In genomic region chr16:2786061-2786825, GRCh38 we compare ENCODE assay signal across 16 cellular contexts. TPM values are rescaled to one million over a fixed set of nuclear protein-coding genes. Genes with fewer than 3 reads are reported as not detected.
DNase-seq lines count a peak whose midpoint lies in the region; ATAC-seq and TF ChIP-seq lines count a peak whose summit lies in the region.
"Had no signal": no experiment of that assay in that cellular context is flagged by ENCODE, and none has a peak within 500 bp of the region (broad histone marks: within the 10 kb centered on the region; RNA-seq: fewer than 3 reads in every experiment).

No MANE protein-coding gene starts in this region.

- H3K27ac Mint-ChIP-seq in endothelial cell (ENCODE audit: unreplicated experiment) = no peak overlapping the region

- TF ChIP-seq EP300 in stomach (IDR thresholded peaks at IDR 0.05) = no peak

- intact Hi-C loops in Right ventricle myocardium superior (cut with DNase I) (no loop called here), left ventricle myocardium superior (cut with micrococcal nuclease) (no loop called here), PC-3 (cut with micrococcal nuclease) (no loop called here), upper lobe of right lung (cut with DNase I) (no loop called here), stomach (cut with DNase I; ENCODE audit: low total_unique reads) (loop anchor here (10.0 kb wide), 1 partner anchor 79 kb away; no protein-coding TSS in a partner anchor)

- H3K9ac ChIP-seq in PC-3 (ENCODE audit: low read length) = no peak overlapping the region

- H4K20me1 ChIP-seq in PC-3 (ENCODE audit: low read length) = no peaks in the 10 kb centered on the region

- peak overlapping the region; percentile 62; the same call in 1 of the 2 replicates for H3K4me2 ChIP-seq in PC-3 (ENCODE audit: low read length)

- no TSS peak for BruUV-seq in PC-3 (replicated peaks; lab: Mats Ljungman, UMichigan)

- H3K4me3 ChIP-seq in PC-3 (ENCODE audit: low read length) = no peak overlapping the region
- no peak overlapping the region for H3K4me3 ChIP-seq in upper lobe of right lung
- H3K4me3 ChIP-seq in stomach = peak overlapping the region in 1 of 4 donors; percentile 49
- H3K4me3 ChIP-seq: SK-N-MC had no signal

- H3K4me1 ChIP-seq in PC-3 (ENCODE audit: insufficient read depth, low read length) = no peaks in the 10 kb centered on the region
- H3K4me1 ChIP-seq in upper lobe of right lung = peaks cover 6% of the 10 kb centered on the region
- H3K4me1 ChIP-seq in stomach = peaks cover 12 to 25% (median 15%) of the 10 kb centered on the region in 4 donors

- H3K36me3 ChIP-seq in PC-3 (ENCODE audit: low read depth, low read length) = no peaks in the 10 kb centered on the region
- H3K36me3 ChIP-seq in upper lobe of right lung = no peaks in the 10 kb centered on the region
- no peaks in the 10 kb centered on the region for H3K36me3 ChIP-seq in stomach
- H3K36me3 ChIP-seq: gastroesophageal sphincter had no signal

- no peak for TF ChIP-seq POLR2A in stomach (IDR thresholded peaks at IDR 0.05)

- CTCF ChIA-PET in PC-3 (lab: Charles Lee) = no interaction called here

- 45 to 52% (median 50%) methylated on average over 14 to 15 of the region's 15 CpGs for WGBS in stomach, 5 donors

- POLR2A ChIA-PET in PC-3 (lab: Charles Lee; ENCODE audit: unreplicated experiment) = no interaction called here

- no peak for TF ChIP-seq CTCF in PC-3 (conservative IDR thresholded peaks at IDR 0.05; ENCODE audit: low read depth, low read length)
- no peak for TF ChIP-seq CTCF in endothelial cell (IDR thresholded peaks at IDR 0.05; ENCODE audit: unreplicated experiment)
- TF ChIP-seq CTCF in upper lobe of right lung (IDR thresholded peaks at IDR 0.05) = no peak
- no peak for TF ChIP-seq CTCF in stomach (IDR thresholded peaks at IDR 0.05)

- H3K9me3 ChIP-seq in PC-3 (ENCODE audit: low read length) (no peaks in the 10 kb centered on the region), upper lobe of right lung (no peaks in the 10 kb centered on the region), stomach (no peaks in the 10 kb centered on the region)
- H3K9me3 ChIP-seq: gastroesophageal sphincter had no signal

- no peak overlapping the region for H2AFZ ChIP-seq in PC-3 (ENCODE audit: low read length)

- H3K36me3 Mint-ChIP-seq in endothelial cell (ENCODE audit: low read depth, unreplicated experiment) = no peaks in the 10 kb centered on the region
- H3K36me3 Mint-ChIP-seq: brain had no signal

- no peaks in the 10 kb centered on the region for H3K9me3 Mint-ChIP-seq in endothelial cell (ENCODE audit: unreplicated experiment)

- no peaks in the 10 kb centered on the region for H3F3A ChIP-seq in PC-3 (ENCODE audit: low read length, unreplicated experiment)

- H3K27me3 ChIP-seq in PC-3 (ENCODE audit: low read length) (no peaks in the 10 kb centered on the region; the same call in 1 of the 2 replicates), upper lobe of right lung (peaks cover 49% of the 10 kb centered on the region), stomach (peaks cover 10 to 76% (median 33%) of the 10 kb centered on the region in 3 donors)

- no peaks in the 10 kb centered on the region for H3K9me2 ChIP-seq in PC-3 (replicated peaks; ENCODE audit: low read length)

- no peaks in the 10 kb centered on the region for H3K4me1 Mint-ChIP-seq in endothelial cell (ENCODE audit: unreplicated experiment)

- H3K27ac ChIP-seq in PC-3 (ENCODE audit: low read length) (no peak overlapping the region), upper lobe of right lung (no peak overlapping the region), stomach (no peak overlapping the region)
- H3K27ac ChIP-seq: C4-2B, gastroesophageal sphincter, SK-N-MC had no signal

- ATAC-seq in Right ventricle myocardium superior (ENCODE audit: poor library complexity) (no peak), left ventricle myocardium superior (no peak), PC-3 (peak; percentile 42), upper lobe of right lung (no peak), HG03469 (IDR thresholded peaks at IDR 0.05; ENCODE audit: unreplicated experiment) (no peak)

- DNase-seq in Right ventricle myocardium superior = peak; percentile 17
- DNase-seq in left ventricle myocardium superior = no peak
- no peak for DNase-seq in PC-3
- no peak for DNase-seq in endothelial cell (ENCODE audit: low spot score)
- peak; percentile 44 for DNase-seq in upper lobe of right lung
- DNase-seq in stomach = no peak
- no peak for DNase-seq in NCI-H2196 (lab: John Stamatoyannopoulos, UW; ENCODE audit: unreplicated experiment)
- DNase-seq: MV-4-11, NCI-H82 had no signal

- no peaks in the 10 kb centered on the region for H3K79me2 ChIP-seq in PC-3 (ENCODE audit: low read length)

- peak overlapping the region; percentile 67 for H3K4me3 Mint-ChIP-seq in endothelial cell (ENCODE audit: unreplicated experiment)
- H3K4me3 Mint-ChIP-seq: brain had no signal

- peaks cover 10% of the 10 kb centered on the region for H3K27me3 Mint-ChIP-seq in endothelial cell (ENCODE audit: unreplicated experiment)

RNA-seq across cellular contexts. Expression of gene PRSS33, which starts 1.1 kb away (rescaled TPM):
- not detected for total RNA-seq in Right ventricle myocardium superior
- total RNA-seq in left ventricle myocardium superior = not detected
- total RNA-seq in PC-3 (2014; rRNA removed) = 0.11 TPM in 1 of 2 replicates, not detected in the other
- not detected for total RNA-seq in endothelial cell (ENCODE audit: unreplicated experiment)
- not detected for total RNA-seq in upper lobe of right lung
- total RNA-seq in stomach = not detected
- polyA plus RNA-seq in stomach = not detected
- total RNA-seq: gastroesophageal sphincter, right cardiac atrium had no signal
- polyA plus RNA-seq: keratinocyte, right cardiac atrium had no signal

RNA-seq across cellular contexts. Expression of gene ELOB, which starts 9.2 kb away (rescaled TPM):
- total RNA-seq in Right ventricle myocardium superior (299 TPM), left ventricle myocardium superior (325 TPM), PC-3 (2014; rRNA removed) (203 and 289 TPM in 2 replicates), endothelial cell (ENCODE audit: unreplicated experiment) (195 TPM), upper lobe of right lung (179 TPM), stomach (100 to 1,000 TPM in 4 of 5 donors, 10 to 100 TPM in 1; 68.1 to 279 (median 174) TPM)
- polyA plus RNA-seq in stomach = 100 to 1,000 TPM; 386 to 713 (median 456) TPM

RNA-seq across cellular contexts. Expression of gene PRSS41, which starts 12.0 kb away (rescaled TPM):
- total RNA-seq in Right ventricle myocardium superior = not detected
- total RNA-seq in left ventricle myocardium superior = not detected
- total RNA-seq in PC-3 (2014; rRNA removed) = not detected in 2 replicates
- total RNA-seq in endothelial cell (ENCODE audit: unreplicated experiment) = not detected
- not detected for total RNA-seq in upper lobe of right lung
- total RNA-seq in stomach = not detected
- polyA plus RNA-seq in stomach = not detected
- total RNA-seq: gastroesophageal sphincter, right cardiac atrium had no signal
- polyA plus RNA-seq: keratinocyte, right cardiac atrium had no signal

RNA-seq across cellular contexts. Expression of gene PRSS21, which starts 30.8 kb away (rescaled TPM):
- total RNA-seq in Right ventricle myocardium superior = not detected
- total RNA-seq in left ventricle myocardium superior = not detected
- not detected in 2 replicates for total RNA-seq in PC-3 (2014; rRNA removed)
- not detected for total RNA-seq in endothelial cell (ENCODE audit: unreplicated experiment)
- 17.1 TPM for total RNA-seq in upper lobe of right lung
- total RNA-seq in stomach = 1 to 10 TPM in 1 of 5 donors, not detected in 4; 1.1 TPM
- polyA plus RNA-seq in stomach = 1 to 10 TPM in 1 of 3 donors, under 1 TPM in 2; 0.50 to 2.9 (median 0.65) TPM
- total RNA-seq: gastroesophageal sphincter, right cardiac atrium had no signal
- polyA plus RNA-seq: right cardiac atrium had no signal

RNA-seq across cellular contexts. Expression of gene SRRM2, which starts 33.8 kb away (rescaled TPM):
- total RNA-seq in Right ventricle myocardium superior (243 TPM), left ventricle myocardium superior (292 TPM), PC-3 (2014; rRNA removed) (72.6 and 182 TPM in 2 replicates), endothelial cell (ENCODE audit: unreplicated experiment) (456 TPM), upper lobe of right lung (660 TPM), stomach (1,000 to 10,000 TPM in 2 of 5 donors, 100 to 1,000 TPM in 3; 142 to 2,165 (median 929) TPM)
- 100 to 1,000 TPM; 151 to 384 (median 321) TPM for polyA plus RNA-seq in stomach

Comparison
In these comparisons a context has a peak if more than half of its experiments do, and no peak if none do; other contexts are left out.
1. DNase-seq: peak in Right ventricle myocardium superior (single experiment) and upper lobe of right lung (single experiment); none in left ventricle myocardium superior (single experiment), PC-3 (single experiment), endothelial cell (single experiment), stomach (single experiment) and NCI-H2196 (single experiment).